10 cellular contexts compared by ENCODE assay signal in genomic region chr4:147768113-147768512, GRCh38. TPM values are rescaled to one million over a fixed set of nuclear protein-coding genes. Genes with fewer than 3 reads are reported as not detected.
DNase-seq lines count a peak whose midpoint lies in the region; TF ChIP-seq lines count a peak whose summit lies in the region.
"Had no signal": no experiment of that assay in that cellular context is flagged by ENCODE, and none has a peak within 500 bp of the region (broad histone marks: within the 10 kb centered on the region; RNA-seq: fewer than 3 reads in every experiment).

No MANE protein-coding gene starts in this region.

- H3K4me1 Mint-ChIP-seq in chondrocyte (ENCODE audit: low read depth) = peaks cover 75% of the 10 kb centered on the region
- H3K4me1 Mint-ChIP-seq in osteocyte (ENCODE audit: unreplicated experiment) = peaks cover 72% of the 10 kb centered on the region

- TF ChIP-seq CTCF in chondrocyte (IDR thresholded peaks at IDR 0.05) (no peak), osteocyte (IDR thresholded peaks at IDR 0.05) (no peak)

- peaks cover 8% of the 10 kb centered on the region for H3K36me3 Mint-ChIP-seq in chondrocyte (ENCODE audit: low read depth)
- peaks cover 15% of the 10 kb centered on the region for H3K36me3 Mint-ChIP-seq in osteocyte (ENCODE audit: unreplicated experiment)

- peak overlapping the region; percentile 84 for H3K27ac Mint-ChIP-seq in chondrocyte (ENCODE audit: unreplicated experiment)
- H3K27ac Mint-ChIP-seq in osteocyte (ENCODE audit: unreplicated experiment) = peak overlapping the region; percentile 50

- DNase-seq in GM04503 (ENCODE audit: low read depth) = peak; percentile 55
- peak; percentile 78 for DNase-seq in MV-4-11 (lab: John Stamatoyannopoulos, UW)
- no peak for DNase-seq in chondrocyte (ENCODE audit: low spot score)
- DNase-seq in osteocyte (ENCODE audit: extremely low spot score, unreplicated experiment) = no peak
- DNase-seq in occipital lobe (lab: John Stamatoyannopoulos, UW) = no peak
- DNase-seq in SK-N-DZ (ENCODE audit: low spot score) = no peak
- no peak for DNase-seq in NCI-H510A treated with DMSO at 0.1 percent for 48 hours (lab: John Stamatoyannopoulos, UW)
- no peak for DNase-seq in activated CD4-positive, CD25-positive, alpha-beta regulatory T cell treated with anti-CD3 and anti-CD28 coated beads, Interleukin-2, amount 50 U/mL, for 72 hours
- DNase-seq: colonic mucosa, NCI-H1417 treated with DMSO at 0.1 percent for 48 hours had no signal

- H3K9me3 Mint-ChIP-seq in chondrocyte (ENCODE audit: low read depth) (no peaks in the 10 kb centered on the region), osteocyte (ENCODE audit: unreplicated experiment) (no peaks in the 10 kb centered on the region)

- H3K4me3 Mint-ChIP-seq in chondrocyte (ENCODE audit: unreplicated experiment) = no peak overlapping the region
- no peak overlapping the region for H3K4me3 Mint-ChIP-seq in osteocyte (ENCODE audit: unreplicated experiment)

- H3K27me3 Mint-ChIP-seq in chondrocyte (ENCODE audit: low read depth) = no peaks in the 10 kb centered on the region
- H3K27me3 Mint-ChIP-seq in osteocyte (ENCODE audit: unreplicated experiment) = no peaks in the 10 kb centered on the region

RNA-seq across cellular contexts. Expression of gene ARHGAP10, which starts 36.2 kb away (rescaled TPM):
- total RNA-seq in chondrocyte = 111 to 119 TPM (median 111 TPM) in 3 replicates
- total RNA-seq in osteocyte = 121 and 126 TPM in 2 replicates
- 1.7 TPM for total RNA-seq in occipital lobe
- 11.7 and 13.3 TPM in 2 replicates for polyA plus RNA-seq in SK-N-DZ (2014; cell fraction: cytosol; rRNA removed)
- polyA plus RNA-seq in SK-N-DZ (2014; cell fraction: nucleus; rRNA removed) = 6.6 and 7.0 TPM in 2 replicates

Comparison
In these comparisons a context has a peak if more than half of its experiments do, and no peak if none do; other contexts are left out.
1. DNase-seq: peak in GM04503 (single experiment) and MV-4-11 (single experiment); none in chondrocyte (single experiment), osteocyte (single experiment), occipital lobe (single experiment), SK-N-DZ (single experiment), NCI-H510A treated with DMSO at 0.1 percent for 48 hours (single experiment) and activated CD4-positive, CD25-positive, alpha-beta regulatory T cell treated with anti-CD3 and anti-CD28 coated beads, Interleukin-2, amount 50 U/mL, for 72 hours (single experiment).
2. RNA of gene ARHGAP10, which starts 36.2 kb away (total RNA-seq): 121 to 126 TPM in osteocyte and 111 to 119 TPM in chondrocyte; 1.7 TPM in occipital lobe (single experiment); every median in the first group is over 10 times any median in the second.